ENCODE assay signal across 8 cellular contexts in genomic region chr10:79247373-79248137, GRCh38.
DNase-seq lines count a peak whose midpoint lies in the region; ATAC-seq and TF ChIP-seq lines count a peak whose summit lies in the region.

No MANE protein-coding gene starts in this region.

- no peaks in the 10 kb centered on the region for H3K9me3 ChIP-seq in breast epithelium
- H3K9me3 ChIP-seq in tibial nerve: no peaks in the 10 kb centered on the region

- TF ChIP-seq EP300 in tibial nerve (IDR thresholded peaks at IDR 0.05): no peak

- DNase-seq in breast epithelium (ENCODE audit: low spot score in 2 of 2): no peak
- DNase-seq in MCF 10A (ENCODE audit: unreplicated experiment): no peak
- DNase-seq in activated naive CD8-positive, alpha-beta T cell treated with anti-CD3 and anti-CD28 coated beads, Interleukin-2, amount 50 U/mL, for 24 hours: peak; percentile 40
- DNase-seq in natural killer cell treated with Interleukin-12 subunit alpha and Interleukin-12 subunit beta and Interleukin-15 and Interleukin-18, amount 100 ng/mL, for 72 hours (ENCODE audit: low spot score): no peak
- no peak for DNase-seq in tibial nerve (ENCODE audit: low spot score in 2 of 2)
- DNase-seq in hippocampal formation (lab: John Stamatoyannopoulos, UW): no peak

- no peak overlapping the region for H3K27ac Mint-ChIP-seq in MCF 10A (ENCODE audit: low read depth, unreplicated experiment)
- H3K27ac Mint-ChIP-seq in activated naive CD8-positive, alpha-beta T cell treated with anti-CD3 and anti-CD28 coated beads, Interleukin-2, amount 50 U/mL, for 24 hours: peak overlapping the region; percentile 93
- H3K27ac Mint-ChIP-seq in natural killer cell treated with Interleukin-12 subunit alpha and Interleukin-12 subunit beta and Interleukin-15 and Interleukin-18, amount 100 ng/mL, for 72 hours: peak overlapping the region; percentile 75 to 90

- H3K36me3 ChIP-seq in breast epithelium: no peaks in the 10 kb centered on the region
- no peaks in the 10 kb centered on the region for H3K36me3 ChIP-seq in tibial nerve

- CTCF ChIA-PET in MCF 10A (lab: Yijun Ruan, JAX): no interaction called here

- 84 to 86% methylated on average over 6 of the region's 6 CpGs for WGBS in tibial nerve, 2 donors

- H3K27me3 ChIP-seq in breast epithelium (no peaks in the 10 kb centered on the region), tibial nerve (no peaks in the 10 kb centered on the region)

- no peak for TF ChIP-seq CTCF in breast epithelium (IDR thresholded peaks at IDR 0.05)
- no peak for TF ChIP-seq CTCF in MCF 10A (IDR thresholded peaks at IDR 0.05; ENCODE audit: unreplicated experiment)
- no peak for TF ChIP-seq CTCF in tibial nerve (IDR thresholded peaks at IDR 0.05)

- H3K27ac ChIP-seq in breast epithelium (peak overlapping the region; percentile 84 to 88), tibial nerve (peak overlapping the region; percentile 55 to 91 (median 84))

- H3K4me1 Mint-ChIP-seq in MCF 10A (ENCODE audit: insufficient read depth, unreplicated experiment): no peaks in the 10 kb centered on the region
- peaks cover 76% of the 10 kb centered on the region for H3K4me1 Mint-ChIP-seq in activated naive CD8-positive, alpha-beta T cell treated with anti-CD3 and anti-CD28 coated beads, Interleukin-2, amount 50 U/mL, for 24 hours
- peaks cover 58 to 73% of the 10 kb centered on the region in 2 donors for H3K4me1 Mint-ChIP-seq in natural killer cell treated with Interleukin-12 subunit alpha and Interleukin-12 subunit beta and Interleukin-15 and Interleukin-18, amount 100 ng/mL, for 72 hours (ENCODE audit: low read depth in 2 of 2)

- H3K9me3 Mint-ChIP-seq in MCF 10A (ENCODE audit: unreplicated experiment): no peaks in the 10 kb centered on the region
- no peaks in the 10 kb centered on the region for H3K9me3 Mint-ChIP-seq in activated naive CD8-positive, alpha-beta T cell treated with anti-CD3 and anti-CD28 coated beads, Interleukin-2, amount 50 U/mL, for 24 hours
- no peaks in the 10 kb centered on the region for H3K9me3 Mint-ChIP-seq in natural killer cell treated with Interleukin-12 subunit alpha and Interleukin-12 subunit beta and Interleukin-15 and Interleukin-18, amount 100 ng/mL, for 72 hours

- intact Hi-C loops in breast epithelium (cut with DNase I; ENCODE audit: low total_unique reads) (no loop called here), MCF 10A (cut with micrococcal nuclease) (no loop called here)

- H3K4me3 ChIP-seq in breast epithelium (no peak overlapping the region), tibial nerve (no peak overlapping the region)

- peak; percentile 72 for ATAC-seq in activated naive CD8-positive, alpha-beta T cell treated with anti-CD3 and anti-CD28 coated beads, Interleukin-2, amount 50 U/mL, for 24 hours
- ATAC-seq in natural killer cell treated with Interleukin-12 subunit alpha and Interleukin-12 subunit beta and Interleukin-15 and Interleukin-18, amount 100 ng/mL, for 72 hours: no peak
- ATAC-seq in HG03439 (IDR thresholded peaks at IDR 0.05; ENCODE audit: unreplicated experiment) (no peak), HG02571 (IDR thresholded peaks at IDR 0.05; ENCODE audit: unreplicated experiment) (no peak)

- BruUV-seq in MCF 10A (replicated peaks; lab: Mats Ljungman, UMichigan): no TSS peak

- no peak overlapping the region for H3K4me3 Mint-ChIP-seq in MCF 10A (ENCODE audit: unreplicated experiment)
- peak overlapping the region; percentile 72 for H3K4me3 Mint-ChIP-seq in activated naive CD8-positive, alpha-beta T cell treated with anti-CD3 and anti-CD28 coated beads, Interleukin-2, amount 50 U/mL, for 24 hours
- peak overlapping the region; percentile 79 for H3K4me3 Mint-ChIP-seq in natural killer cell treated with Interleukin-12 subunit alpha and Interleukin-12 subunit beta and Interleukin-15 and Interleukin-18, amount 100 ng/mL, for 72 hours

- H3K4me1 ChIP-seq in breast epithelium (peaks cover 25 to 27% of the 10 kb centered on the region in 2 donors), tibial nerve (peaks cover 4 to 92% (median 76%) of the 10 kb centered on the region in 4 donors)

- TF ChIP-seq POLR2A in breast epithelium (IDR thresholded peaks at IDR 0.05) (no peak), tibial nerve (IDR thresholded peaks at IDR 0.05) (no peak)

- H3K36me3 Mint-ChIP-seq in MCF 10A (ENCODE audit: insufficient read depth, unreplicated experiment): peaks cover 12% of the 10 kb centered on the region
- peaks cover 10% of the 10 kb centered on the region for H3K36me3 Mint-ChIP-seq in activated naive CD8-positive, alpha-beta T cell treated with anti-CD3 and anti-CD28 coated beads, Interleukin-2, amount 50 U/mL, for 24 hours (ENCODE audit: low read depth)
- H3K36me3 Mint-ChIP-seq in natural killer cell treated with Interleukin-12 subunit alpha and Interleukin-12 subunit beta and Interleukin-15 and Interleukin-18, amount 100 ng/mL, for 72 hours: no peaks in the 10 kb centered on the region

- POLR2A ChIA-PET in MCF 10A (lab: Yijun Ruan, JAX): no interaction called here

- H3K27me3 Mint-ChIP-seq in MCF 10A (ENCODE audit: insufficient read depth, unreplicated experiment): no peaks in the 10 kb centered on the region
- no peaks in the 10 kb centered on the region for H3K27me3 Mint-ChIP-seq in activated naive CD8-positive, alpha-beta T cell treated with anti-CD3 and anti-CD28 coated beads, Interleukin-2, amount 50 U/mL, for 24 hours
- no peaks in the 10 kb centered on the region for H3K27me3 Mint-ChIP-seq in natural killer cell treated with Interleukin-12 subunit alpha and Interleukin-12 subunit beta and Interleukin-15 and Interleukin-18, amount 100 ng/mL, for 72 hours
